ENCODE assay signal across 26 cellular contexts in genomic region chr10:73884017-73884416, GRCh38. TPM values are rescaled to one million over a fixed set of nuclear protein-coding genes. Genes with fewer than 3 reads are reported as not detected.
DNase-seq lines count a peak whose midpoint lies in the region; ATAC-seq, FAIRE-seq and TF ChIP-seq lines count a peak whose summit lies in the region.
"Had no signal": no experiment of that assay in that cellular context is flagged by ENCODE, and none has a peak within 500 bp of the region (broad histone marks: within the 10 kb centered on the region; RNA-seq: fewer than 3 reads in every experiment).

No MANE protein-coding gene starts in this region.

- POLR2A ChIA-PET in K562 (lab: Yijun Ruan, JAX) = no interaction called here

- TF ChIP-seq RAD21 in K562 (CRISPR knock-in tag; conservative IDR thresholded peaks at IDR 0.05 in 1 of 2, IDR thresholded peaks at IDR 0.05 in 1 of 2) = no peak

- no peaks in the 10 kb centered on the region for H3K9me3 Mint-ChIP-seq in stimulated activated naive CD8-positive, alpha-beta T cell treated with anti-CD3 and anti-CD28 coated beads, Interleukin-15, Interleukin-2, amounts not matched to agents 100 ng/mL and 50 ng/mL, for 24 hours
- no peaks in the 10 kb centered on the region for H3K9me3 Mint-ChIP-seq in stimulated activated naive CD8-positive, alpha-beta T cell treated with anti-CD3 and anti-CD28 coated beads, Interleukin-15, amount 100 ng/mL, for 72 hours
- H3K9me3 Mint-ChIP-seq: CD4-positive, alpha-beta memory T cell; CD4-positive, CD25-positive, alpha-beta regulatory T cell; CD8-positive, alpha-beta memory T cell had no signal

- no peak overlapping the region for H2AFZ ChIP-seq in K562 (ENCODE audit: low read depth, low read length)

- no peaks in the 10 kb centered on the region for H3K9me1 ChIP-seq in K562 (ENCODE audit: control insufficient read depth, insufficient read depth, low read length)

- no peaks in the 10 kb centered on the region for H3K9me3 ChIP-seq in K562 (replicated peaks; ENCODE audit: control insufficient read depth, insufficient read depth, low read depth, low read length)
- H3K9me3 ChIP-seq: BE2C, BLaER1 had no signal

- peaks cover 13% of the 10 kb centered on the region for H3K4me1 Mint-ChIP-seq in stimulated activated naive CD8-positive, alpha-beta T cell treated with anti-CD3 and anti-CD28 coated beads, Interleukin-15, Interleukin-2, amounts not matched to agents 100 ng/mL and 50 ng/mL, for 24 hours (ENCODE audit: low read depth)
- peaks cover 27% of the 10 kb centered on the region for H3K4me1 Mint-ChIP-seq in stimulated activated naive CD8-positive, alpha-beta T cell treated with anti-CD3 and anti-CD28 coated beads, Interleukin-15, amount 100 ng/mL, for 72 hours

- ATAC-seq in stimulated activated naive CD8-positive, alpha-beta T cell treated with anti-CD3 and anti-CD28 coated beads, Interleukin-15, amount 100 ng/mL, for 72 hours = no peak
- no peak for ATAC-seq in K562
- ATAC-seq: GM12878 had no signal

- no peak for TF ChIP-seq POLR2A in K562 (conservative IDR thresholded peaks at IDR 0.05)

- BruUV-seq in K562 (replicated peaks; lab: Mats Ljungman, UMichigan) = no TSS peak

- H3K27me3 ChIP-seq in K562 (ENCODE audit: control insufficient read depth in 2 of 2, insufficient read depth in 2 of 2, low read length in 2 of 2) = no peaks in the 10 kb centered on the region
- H3K27me3 ChIP-seq: BE2C, BLaER1 had no signal

- 27% methylated on average over 3 of the region's 3 CpGs for WGBS in K562 (ENCODE audit: insufficient coverage, low coverage, missing lambda C conversion rate)

- FAIRE-seq in K562 (lab: Jason Lieb, UNC) = no peak
- FAIRE-seq: A204.1, GM12878, GM12892, GM18507 had no signal

- H3K27me3 Mint-ChIP-seq in stimulated activated naive CD8-positive, alpha-beta T cell treated with anti-CD3 and anti-CD28 coated beads, Interleukin-15, Interleukin-2, amounts not matched to agents 100 ng/mL and 50 ng/mL, for 24 hours = no peaks in the 10 kb centered on the region
- peaks cover 24% of the 10 kb centered on the region for H3K27me3 Mint-ChIP-seq in stimulated activated naive CD8-positive, alpha-beta T cell treated with anti-CD3 and anti-CD28 coated beads, Interleukin-15, amount 100 ng/mL, for 72 hours
- H3K27me3 Mint-ChIP-seq: CD4-positive, alpha-beta memory T cell had no signal

- peak overlapping the region; percentile 50 for H3K27ac Mint-ChIP-seq in stimulated activated naive CD8-positive, alpha-beta T cell treated with anti-CD3 and anti-CD28 coated beads, Interleukin-15, Interleukin-2, amounts not matched to agents 100 ng/mL and 50 ng/mL, for 24 hours
- no peak overlapping the region for H3K27ac Mint-ChIP-seq in stimulated activated naive CD8-positive, alpha-beta T cell treated with anti-CD3 and anti-CD28 coated beads, Interleukin-15, amount 100 ng/mL, for 72 hours
- H3K27ac Mint-ChIP-seq: CD4-positive, alpha-beta memory T cell; CD4-positive, CD25-positive, alpha-beta regulatory T cell had no signal

- H3K79me2 ChIP-seq in K562 (ENCODE audit: control insufficient read depth, insufficient read depth, low read length) = no peaks in the 10 kb centered on the region

- H3K36me3 Mint-ChIP-seq in stimulated activated naive CD8-positive, alpha-beta T cell treated with anti-CD3 and anti-CD28 coated beads, Interleukin-15, Interleukin-2, amounts not matched to agents 100 ng/mL and 50 ng/mL, for 24 hours (ENCODE audit: low read depth) = no peaks in the 10 kb centered on the region
- H3K36me3 Mint-ChIP-seq: CD14-positive monocyte; CD4-positive, alpha-beta memory T cell; CD4-positive, CD25-positive, alpha-beta regulatory T cell; CD8-positive, alpha-beta memory T cell had no signal

- in situ Hi-C loops in K562 (cut with MboI) = loop anchor here (5.0 to 10.0 kb wide), 3 partner anchors 37 to 351 kb away; no protein-coding TSS in a partner anchor

- H3K27ac ChIP-seq in K562 (ENCODE audit: extremely low read depth, low read depth, low read length) = no peak overlapping the region
- H3K27ac ChIP-seq: 22Rv1, BLaER1 had no signal

- peaks cover 15 to 32% of the 10 kb centered on the region in 2 experiments for H3K4me1 ChIP-seq in K562 (replicated peaks in 1 of 2; ENCODE audit: control insufficient read depth in 2 of 2, insufficient read depth in 2 of 2, low read length in 2 of 2)

- no peak for TF ChIP-seq CTCF in K562 (IDR thresholded peaks at IDR 0.05 in 2 of 3, conservative IDR thresholded peaks at IDR 0.05 in 1 of 3; ENCODE audit: insufficient read depth in 2 of 3, low read depth in 1 of 3, low read length in 3 of 3)

- no peaks in the 10 kb centered on the region for H4K20me1 ChIP-seq in K562 (replicated peaks; ENCODE audit: control insufficient read depth, insufficient read depth, low read length)
- H4K20me1 ChIP-seq: BLaER1 had no signal

- intact Hi-C loops in K562 (cut with micrococcal nuclease) = no loop called here

- DNase-seq in stimulated activated naive CD8-positive, alpha-beta T cell treated with anti-CD3 and anti-CD28 coated beads, Interleukin-15, amount 100 ng/mL, for 72 hours = no peak
- no peak for DNase-seq in K562 (ENCODE audit: extremely low read depth in 1 of 4, low spot score in 3 of 4)
- no peak for DNase-seq in activated naive CD4-positive, alpha-beta T cell treated with anti-CD3 and anti-CD28 coated beads, Interleukin-2, amount 50 U/mL, for 16 hours
- DNase-seq in A172 (ENCODE audit: low spot score) = no peak
- DNase-seq: ACHN; BE2C; C1 segment of cervical spinal cord; CD4-positive, alpha-beta memory T cell; CD4-positive, CD25-positive, alpha-beta regulatory T cell; CD8-positive, alpha-beta memory T cell; COR-L47; DMS 273 treated with DMSO at 0.1 percent for 48 hours; DMS153; DMS53; DMS79; DND-41; EL; GDM1 had no signal

- CTCF ChIA-PET in K562 (lab: Yijun Ruan, JAX; ENCODE audit: low intra/inter-chr PET ratio) = interaction anchor here (4.9 kb wide), 1 partner anchor 57 kb away, joined by 39 read pairs; no protein-coding TSS in a partner anchor

- H3K4me3 ChIP-seq in K562 = no peak overlapping the region
- H3K4me3 ChIP-seq: BLaER1, GM12878 had no signal

- no peak for TF ChIP-seq EP300 in K562 (IDR thresholded peaks at IDR 0.05; ENCODE audit: low read length)

- H3K4me3 Mint-ChIP-seq in stimulated activated naive CD8-positive, alpha-beta T cell treated with anti-CD3 and anti-CD28 coated beads, Interleukin-15, Interleukin-2, amounts not matched to agents 100 ng/mL and 50 ng/mL, for 24 hours = no peak overlapping the region
- no peak overlapping the region for H3K4me3 Mint-ChIP-seq in stimulated activated naive CD8-positive, alpha-beta T cell treated with anti-CD3 and anti-CD28 coated beads, Interleukin-15, amount 100 ng/mL, for 72 hours
- H3K4me3 Mint-ChIP-seq: CD14-positive monocyte; CD4-positive, alpha-beta memory T cell; CD4-positive, CD25-positive, alpha-beta regulatory T cell; CD8-positive, alpha-beta memory T cell had no signal

- H3K4me2 ChIP-seq in K562 (ENCODE audit: insufficient read depth, low read length) = no peak overlapping the region
- H3K4me2 ChIP-seq: BLaER1 had no signal

- no peak overlapping the region for H3K9ac ChIP-seq in K562 (ENCODE audit: insufficient read depth in 1 of 2, low read depth in 2 of 2, low read length in 2 of 2)
- H3K9ac ChIP-seq: BLaER1 had no signal

- no peaks in the 10 kb centered on the region for H3K36me3 ChIP-seq in K562 (ENCODE audit: control insufficient read depth, insufficient read depth, low read length)
- H3K36me3 ChIP-seq: BE2C, BLaER1 had no signal

TF ChIP-seq in K562, 482 proteins besides CTCF, POLR2A, EP300 and RAD21 (continues in another document):
- TF ChIP-seq PTBP1 (IDR thresholded peaks at IDR 0.05; ENCODE audit: low read depth, low read length) (no peak), ETV1 (tag; conservative IDR thresholded peaks at IDR 0.05; ENCODE audit: low read depth) (no peak), NCOA1 (IDR thresholded peaks at IDR 0.05; ENCODE audit: low read depth) (no peak)

RNA-seq across cellular contexts. Expression of gene CAMK2G, which starts 9.7 kb away (rescaled TPM):
- total RNA-seq in K562 (2011; cell fraction: chromatin; rRNA removed; ENCODE audit: low replicate concordance) = 79.9 and 93.7 TPM in 2 replicates
- 44.9 and 53.3 TPM in 2 replicates for total RNA-seq in K562 (2011; cell fraction: nucleolus; rRNA removed)
- total RNA-seq in K562 (2011; cell fraction: nucleoplasm; rRNA removed) = 65.0 and 92.5 TPM in 2 replicates
- total RNA-seq in K562 (2014; rRNA removed) (23.4 and 26.7 TPM in 2 replicates), K562 (2014; rRNA removed; fragmentation: Illumina TruSeq; extraction: Trizol) (22.3 and 25.1 TPM in 2 replicates), K562 (2015; rRNA removed; fragmentation: Illumina TruSeq; extraction: Trizol) (32.2 and 33.2 TPM in 2 replicates), K562 (2021) (29.5 and 32.6 TPM in 2 replicates)
- polyA plus RNA-seq in K562 (2011; rRNA removed) (37.5 and 41.6 TPM in 2 replicates), K562 (2014; fragmentation: Illumina TruSeq; extraction: Trizol) (35.5 and 37.9 TPM in 2 replicates), K562 (2014; fragmentation: Nextera tagmentation; extraction: Ambion mirVana) (10 to 100 TPM in 1 of 2 experiments, 1 to 10 TPM in 1; 9.0 to 10.4 TPM), K562 (2014; rRNA removed) (36.2 and 37.2 TPM in 2 replicates)
- polyA plus RNA-seq in K562 (2011; cell fraction: cytosol; rRNA removed) = 33.0 and 39.7 TPM in 2 replicates
- 69.4 and 73.5 TPM in 2 replicates for polyA plus RNA-seq in K562 (2011; cell fraction: nucleus; rRNA removed)
- polyA plus RNA-seq in K562 (2012) = 27.5 and 30.5 TPM in 2 replicates
- 31.1 and 31.9 TPM in 2 replicates for polyA minus RNA-seq in K562 (2011; rRNA and poly(A)+ RNA removed)
- 18.9 and 20.7 TPM in 2 replicates for polyA minus RNA-seq in K562 (2011; cell fraction: cytosol; rRNA and poly(A)+ RNA removed)
- polyA minus RNA-seq in K562 (2011; cell fraction: nucleus; rRNA and poly(A)+ RNA removed) = 25.0 and 38.0 TPM in 2 replicates
- 36.6 and 38.5 TPM in 2 replicates for total RNA-seq in A172 (2014; rRNA removed; shearing (Covaris generic))

RNA-seq across cellular contexts. Expression of gene PLAU, which starts 26.9 kb away (rescaled TPM):
- 2.8 and 5.6 TPM in 2 replicates for total RNA-seq in K562 (2011; cell fraction: chromatin; rRNA removed; ENCODE audit: low replicate concordance)
- 4.2 and 6.7 TPM in 2 replicates for total RNA-seq in K562 (2011; cell fraction: nucleolus; rRNA removed)
- 4.4 and 4.9 TPM in 2 replicates for total RNA-seq in K562 (2011; cell fraction: nucleoplasm; rRNA removed)
- total RNA-seq in K562 (2014; rRNA removed) (2.1 and 2.9 TPM in 2 replicates), K562 (2014; rRNA removed; fragmentation: Illumina TruSeq; extraction: Trizol) (3.2 and 3.3 TPM in 2 replicates), K562 (2015; rRNA removed; fragmentation: Illumina TruSeq; extraction: Trizol) (16.9 and 17.5 TPM in 2 replicates), K562 (2021) (4.1 and 4.4 TPM in 2 replicates)
- polyA plus RNA-seq in K562 (2011; rRNA removed) (3.4 and 5.8 TPM in 2 replicates), K562 (2014; fragmentation: Illumina TruSeq; extraction: Trizol) (4.6 and 4.9 TPM in 2 replicates), K562 (2014; fragmentation: Nextera tagmentation; extraction: Ambion mirVana) (1 to 10 TPM; 2.3 to 2.5 TPM), K562 (2014; rRNA removed) (2.6 and 4.2 TPM in 2 replicates)
- 3.7 and 8.0 TPM in 2 replicates for polyA plus RNA-seq in K562 (2011; cell fraction: cytosol; rRNA removed)
- polyA plus RNA-seq in K562 (2011; cell fraction: nucleus; rRNA removed) = 11.6 and 17.7 TPM in 2 replicates
- 11.2 and 47.9 TPM in 2 replicates for polyA plus RNA-seq in K562 (2012)
- 2.6 and 3.6 TPM in 2 replicates for polyA minus RNA-seq in K562 (2011; rRNA and poly(A)+ RNA removed)
- polyA minus RNA-seq in K562 (2011; cell fraction: cytosol; rRNA and poly(A)+ RNA removed) = 1.6 and 4.6 TPM in 2 replicates
- polyA minus RNA-seq in K562 (2011; cell fraction: nucleus; rRNA and poly(A)+ RNA removed) = 1.6 and 3.4 TPM in 2 replicates
- total RNA-seq in A172 (2014; rRNA removed; shearing (Covaris generic)) = 6.7 and 8.9 TPM in 2 replicates
- polyA plus RNA-seq: CD4-positive, alpha-beta memory T cell; CD4-positive, CD25-positive, alpha-beta regulatory T cell; CD8-positive, alpha-beta memory T cell had no signal
